ENCODE assay signal across 17 cellular contexts in genomic region chr4:142700521-142700920, GRCh38.
A peak's percentile ranks its signal among the peaks of the same experiment; 100 is the strongest.
DNase-seq lines count a peak whose midpoint lies in the region; ATAC-seq and TF ChIP-seq lines count a peak whose summit lies in the region.
"Had no signal": no experiment of that assay in that cellular context is flagged by ENCODE, and none has a peak within 500 bp of the region (broad histone marks: within the 10 kb centered on the region; RNA-seq: fewer than 3 reads in every experiment).

No MANE protein-coding gene starts in this region.

- H3K4me3 Mint-ChIP-seq in activated T-cell treated with anti-CD3 and anti-CD28 coated beads, Interleukin-2, amount 50 U/mL, for 24 hours: no peak overlapping the region
- peak overlapping the region; percentile 47 for H3K4me3 Mint-ChIP-seq in CD8-positive, alpha-beta T cell
- no peak overlapping the region for H3K4me3 Mint-ChIP-seq in activated CD4-positive, alpha-beta memory T cell treated with anti-CD3 and anti-CD28 coated beads, Interleukin-2, amount 10 ng/mL, durations not matched to agents 7 days and 5 days
- H3K4me3 Mint-ChIP-seq: CD14-positive monocyte had no signal

- no peak for DNase-seq in activated T-cell treated with anti-CD3 and anti-CD28 coated beads, Interleukin-2, amount 50 U/mL, for 24 hours
- no peak for DNase-seq in activated T-cell treated with anti-CD3 and anti-CD28 coated beads, Interleukin-2, amount 50 U/mL, for 1 hour
- DNase-seq in CD8-positive, alpha-beta T cell: no peak
- DNase-seq in activated CD4-positive, alpha-beta memory T cell treated with anti-CD3 and anti-CD28 coated beads, Interleukin-2, amount 10 ng/mL, durations not matched to agents 7 days and 5 days: no peak
- DNase-seq in effector memory CD4-positive, alpha-beta T cell: no peak
- DNase-seq in NK-92 (lab: John Stamatoyannopoulos, UW; ENCODE audit: unreplicated experiment) (no peak), NCI-H2081 treated with DMSO at 0.1 percent for 48 hours (lab: John Stamatoyannopoulos, UW) (no peak)
- DNase-seq: Karpas-422, MM.1S, NCI-H1105, NCI-H1930, NCI-H510A, NCI-H82, SHP77 had no signal

- no peak overlapping the region for H3K27ac ChIP-seq in CD8-positive, alpha-beta T cell (ENCODE audit: low read depth, low read length)
- peak overlapping the region; percentile 47 for H3K27ac ChIP-seq in effector memory CD4-positive, alpha-beta T cell (ENCODE audit: insufficient read depth, low read length, poor library complexity, severe bottlenecking)
- H3K27ac ChIP-seq: A549 had no signal

- peak overlapping the region; percentile 85 for H3K27ac Mint-ChIP-seq in activated T-cell treated with anti-CD3 and anti-CD28 coated beads, Interleukin-2, amount 50 U/mL, for 24 hours
- peak overlapping the region; percentile 93 for H3K27ac Mint-ChIP-seq in CD8-positive, alpha-beta T cell
- peak overlapping the region; percentile 22 for H3K27ac Mint-ChIP-seq in activated CD4-positive, alpha-beta memory T cell treated with anti-CD3 and anti-CD28 coated beads, Interleukin-2, amount 10 ng/mL, durations not matched to agents 7 days and 5 days
- H3K27ac Mint-ChIP-seq: CD14-positive monocyte had no signal

- no peaks in the 10 kb centered on the region for H3K27me3 ChIP-seq in CD8-positive, alpha-beta T cell (ENCODE audit: insufficient read depth, low read length)
- H3K27me3 ChIP-seq in effector memory CD4-positive, alpha-beta T cell (replicated peaks; ENCODE audit: control insufficient read depth, insufficient read depth, low read length, poor library complexity, severe bottlenecking): no peaks in the 10 kb centered on the region

- H3K9me3 ChIP-seq in CD8-positive, alpha-beta T cell (ENCODE audit: low read length): no peaks in the 10 kb centered on the region
- H3K9me3 ChIP-seq in effector memory CD4-positive, alpha-beta T cell (ENCODE audit: control insufficient read depth, low read length): no peaks in the 10 kb centered on the region
- H3K9me3 ChIP-seq: A549 had no signal

- no peaks in the 10 kb centered on the region for H3K9me3 Mint-ChIP-seq in activated T-cell treated with anti-CD3 and anti-CD28 coated beads, Interleukin-2, amount 50 U/mL, for 24 hours
- no peaks in the 10 kb centered on the region for H3K9me3 Mint-ChIP-seq in CD8-positive, alpha-beta T cell
- H3K9me3 Mint-ChIP-seq in activated CD4-positive, alpha-beta memory T cell treated with anti-CD3 and anti-CD28 coated beads, Interleukin-2, amount 10 ng/mL, durations not matched to agents 7 days and 5 days: peaks cover 3% of the 10 kb centered on the region

- ATAC-seq in CD8-positive, alpha-beta T cell: no peak
- ATAC-seq in HG02970 (IDR thresholded peaks at IDR 0.05; ENCODE audit: low FRiP score, unreplicated experiment): no peak
- ATAC-seq: A549 had no signal

- H3K27me3 Mint-ChIP-seq in activated T-cell treated with anti-CD3 and anti-CD28 coated beads, Interleukin-2, amount 50 U/mL, for 24 hours: no peaks in the 10 kb centered on the region
- H3K27me3 Mint-ChIP-seq in CD8-positive, alpha-beta T cell (ENCODE audit: low read depth): no peaks in the 10 kb centered on the region
- H3K27me3 Mint-ChIP-seq in activated CD4-positive, alpha-beta memory T cell treated with anti-CD3 and anti-CD28 coated beads, Interleukin-2, amount 10 ng/mL, durations not matched to agents 7 days and 5 days: no peaks in the 10 kb centered on the region

- H3K36me3 Mint-ChIP-seq in activated T-cell treated with anti-CD3 and anti-CD28 coated beads, Interleukin-2, amount 50 U/mL, for 24 hours (ENCODE audit: low read depth): peaks cover 9% of the 10 kb centered on the region
- no peaks in the 10 kb centered on the region for H3K36me3 Mint-ChIP-seq in CD8-positive, alpha-beta T cell
- peaks cover 9% of the 10 kb centered on the region for H3K36me3 Mint-ChIP-seq in activated CD4-positive, alpha-beta memory T cell treated with anti-CD3 and anti-CD28 coated beads, Interleukin-2, amount 10 ng/mL, durations not matched to agents 7 days and 5 days (ENCODE audit: low read depth)
- H3K36me3 Mint-ChIP-seq: CD14-positive monocyte had no signal

- peaks cover 91% of the 10 kb centered on the region for H3K4me1 ChIP-seq in CD8-positive, alpha-beta T cell (ENCODE audit: insufficient read depth, low read length)
- H3K4me1 ChIP-seq in effector memory CD4-positive, alpha-beta T cell (ENCODE audit: control insufficient read depth, insufficient read depth, low read length, poor library complexity, severe bottlenecking): peaks cover 75% of the 10 kb centered on the region
- H3K4me1 ChIP-seq: A549 had no signal

- no peak for TF ChIP-seq CTCF in CD8-positive, alpha-beta T cell (IDR thresholded peaks at IDR 0.05)

- H3K4me3 ChIP-seq in CD8-positive, alpha-beta T cell (ENCODE audit: low read depth, low read length): no peak overlapping the region
- H3K4me3 ChIP-seq in effector memory CD4-positive, alpha-beta T cell (ENCODE audit: insufficient read depth, low read depth, low read length, poor library complexity, severe bottlenecking): no peak overlapping the region
- H3K4me3 ChIP-seq: A549 had no signal

- peaks cover 63% of the 10 kb centered on the region for H3K4me1 Mint-ChIP-seq in activated T-cell treated with anti-CD3 and anti-CD28 coated beads, Interleukin-2, amount 50 U/mL, for 24 hours (ENCODE audit: low read depth)
- peaks cover 66% of the 10 kb centered on the region for H3K4me1 Mint-ChIP-seq in CD8-positive, alpha-beta T cell (ENCODE audit: low read depth)
- peaks cover 53% of the 10 kb centered on the region for H3K4me1 Mint-ChIP-seq in activated CD4-positive, alpha-beta memory T cell treated with anti-CD3 and anti-CD28 coated beads, Interleukin-2, amount 10 ng/mL, durations not matched to agents 7 days and 5 days

- CTCF ChIA-PET in CD8-positive, alpha-beta T cell (lab: Charles Lee): interaction anchor here (1.0 kb wide), 1 partner anchor 14 kb away, joined by 3 read pairs; no protein-coding TSS in a partner anchor
- CTCF ChIA-PET in activated CD4-positive, alpha-beta memory T cell treated with anti-CD3 and anti-CD28 coated beads, Interleukin-2, amount 10 ng/mL, durations not matched to agents 7 days and 5 days (lab: Charles Lee): no interaction called here

- POLR2A ChIA-PET in CD8-positive, alpha-beta T cell (lab: Charles Lee): no interaction called here
- POLR2A ChIA-PET in activated CD4-positive, alpha-beta memory T cell treated with anti-CD3 and anti-CD28 coated beads, Interleukin-2, amount 10 ng/mL, durations not matched to agents 7 days and 5 days (lab: Charles Lee): interaction anchor here (0.7 to 4.7 kb wide), 6 partner anchors 14 to 322 kb away, joined by 3 to 36 read pairs (median 3); no protein-coding TSS in a partner anchor

- intact Hi-C loops in CD8-positive, alpha-beta T cell (cut with DNase I, micrococcal nuclease): no loop called here

- H3K36me3 ChIP-seq in CD8-positive, alpha-beta T cell (ENCODE audit: insufficient read depth, low read length): no peaks in the 10 kb centered on the region
- no peaks in the 10 kb centered on the region for H3K36me3 ChIP-seq in effector memory CD4-positive, alpha-beta T cell (ENCODE audit: control insufficient read depth, insufficient read depth, low read length)

Comparison
In these comparisons a context has a peak if more than half of its experiments do, and no peak if none do; other contexts are left out.
1. H3K27ac Mint-ChIP-seq: peak in every context shown above with its lines; median percentile 93 in CD8-positive, alpha-beta T cell; 85 in activated T-cell treated with anti-CD3 and anti-CD28 coated beads, Interleukin-2, amount 50 U/mL, for 24 hours; 22 in activated CD4-positive, alpha-beta memory T cell treated with anti-CD3 and anti-CD28 coated beads, Interleukin-2, amount 10 ng/mL, durations not matched to agents 7 days and 5 days.